Comparison of ENCODE assay signal across 1 cellular context in the genomic region with DNA sequence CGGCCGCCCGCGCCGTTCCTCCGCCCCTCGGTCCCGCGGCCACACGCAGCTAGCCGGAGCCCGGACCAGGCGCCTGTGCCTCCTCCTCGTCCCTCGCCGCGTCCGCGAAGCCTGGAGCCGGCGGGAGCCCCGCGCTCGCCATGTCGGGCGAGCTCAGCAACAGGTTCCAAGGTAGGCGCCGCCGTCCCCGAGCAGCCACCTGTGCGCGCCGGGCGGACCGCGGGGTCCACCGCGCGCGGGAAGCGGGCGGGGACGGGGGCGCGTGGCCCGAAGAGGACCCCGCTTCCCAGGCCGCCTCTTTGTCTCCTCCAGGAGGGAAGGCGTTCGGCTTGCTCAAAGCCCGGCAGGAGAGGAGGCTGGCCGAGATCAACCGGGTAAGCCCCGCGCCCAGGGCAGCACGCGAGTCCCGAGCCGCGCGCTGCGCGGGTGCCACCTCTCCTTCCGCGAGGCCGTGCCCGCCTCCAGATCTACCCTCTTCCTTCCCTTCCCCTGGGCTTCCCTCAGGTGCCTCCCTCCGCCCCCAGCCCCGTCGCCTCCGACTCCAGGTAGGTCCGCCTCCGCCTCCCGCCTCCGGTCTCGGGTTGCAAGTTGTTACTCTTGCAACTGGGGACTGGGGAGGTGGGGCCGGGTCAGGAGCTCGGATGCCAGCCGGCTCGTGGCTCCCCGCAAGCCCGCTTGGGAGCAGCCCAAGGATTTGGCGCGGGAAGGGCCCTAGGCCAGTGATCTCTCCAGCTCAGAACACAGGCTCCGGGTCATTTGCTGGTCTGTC.
A peak's percentile ranks its signal among the peaks of the same experiment; 100 is the strongest.
TF ChIP-seq lines count a peak whose summit lies in the region.

A gene (plus strand): TSS at position 42 of the 769 bp plus-strand sequence. CDS start 99 bp downstream, at position 141.

TF ChIP-seq in HEK293, 187 proteins besides CTCF, POLR2A, EP300 and RAD21 (continued from another document and continues in another):
- TF ChIP-seq ZNF221 (tag by site-specific recombination; IDR thresholded peaks at IDR 0.05; ENCODE audit: borderline replicate concordance) (no peak), SETDB1 (IDR thresholded peaks at IDR 0.05; ENCODE audit: insufficient read length, low read length) (no peak), ZNF223 (tag by site-specific recombination; IDR thresholded peaks at IDR 0.05) (no peak), SP2 (tag by site-specific recombination; IDR thresholded peaks at IDR 0.05) (peak; percentile 92), ZNF248 (tag by site-specific recombination; IDR thresholded peaks at IDR 0.05) (no peak), YY1 (tag by site-specific recombination; IDR thresholded peaks at IDR 0.05) (no peak), MYNN (tag by site-specific recombination; IDR thresholded peaks at IDR 0.05; ENCODE audit: borderline replicate concordance) (no peak), ZNF23 (tag by site-specific recombination; IDR thresholded peaks at IDR 0.05; ENCODE audit: borderline replicate concordance) (no peak), ZBTB8A (tag by site-specific recombination; IDR thresholded peaks at IDR 0.05) (peak; percentile 50; the same call in 1 of the 2 replicates), ZNF155 (tag by site-specific recombination; IDR thresholded peaks at IDR 0.05) (no peak), ZNF433 (tag by site-specific recombination; IDR thresholded peaks at IDR 0.05; ENCODE audit: low read depth) (no peak), ZNF133 (tag by site-specific recombination; IDR thresholded peaks at IDR 0.05) (no peak), ZNF114 (tag by site-specific recombination; IDR thresholded peaks at IDR 0.05) (no peak), ZNF776 (tag by site-specific recombination; IDR thresholded peaks at IDR 0.05; ENCODE audit: borderline replicate concordance) (no peak), ZBTB20 (tag by site-specific recombination; IDR thresholded peaks at IDR 0.05) (peak; percentile 75), ZNF404 (tag by site-specific recombination; IDR thresholded peaks at IDR 0.05) (no peak), ZSCAN23 (tag by site-specific recombination; IDR thresholded peaks at IDR 0.05) (no peak), ZNF654 (tag by site-specific recombination; IDR thresholded peaks at IDR 0.05; ENCODE audit: low read depth) (no peak), ZNF626 (tag by site-specific recombination; IDR thresholded peaks at IDR 0.05) (no peak), ZNF416 (tag by site-specific recombination; IDR thresholded peaks at IDR 0.05) (no peak), ZNF664 (tag by site-specific recombination; IDR thresholded peaks at IDR 0.05) (no peak), ZNF560 (tag by site-specific recombination; IDR thresholded peaks at IDR 0.05; ENCODE audit: borderline replicate concordance) (no peak), ZNF302 (tag by site-specific recombination; IDR thresholded peaks at IDR 0.05; ENCODE audit: low read depth) (no peak), ZFP3 (tag by site-specific recombination; IDR thresholded peaks at IDR 0.05; ENCODE audit: low read depth) (peak; percentile 60), ZNF157 (tag by site-specific recombination; IDR thresholded peaks at IDR 0.05) (no peak), KLF8 (tag by site-specific recombination; IDR thresholded peaks at IDR 0.05) (peak; percentile 58; the same call in 1 of the 2 replicates), ZNF10 (tag by site-specific recombination; IDR thresholded peaks at IDR 0.05) (no peak), ZNF174 (tag by site-specific recombination; IDR thresholded peaks at IDR 0.05) (no peak), ZNF600 (tag by site-specific recombination; IDR thresholded peaks at IDR 0.05) (peak; percentile 90), ZNF621 (tag by site-specific recombination; IDR thresholded peaks at IDR 0.05) (no peak), KLF1 (tag by site-specific recombination; IDR thresholded peaks at IDR 0.05) (peak; percentile 8; the same call in 1 of the 2 replicates), SP3 (tag by site-specific recombination; IDR thresholded peaks at IDR 0.05) (peak; percentile 86), ZNF140 (tag by site-specific recombination; IDR thresholded peaks at IDR 0.05) (no peak), ZNF324 (tag by site-specific recombination; IDR thresholded peaks at IDR 0.05) (no peak), ZNF843 (tag by site-specific recombination; IDR thresholded peaks at IDR 0.05) (no peak), KLF7 (tag by site-specific recombination; IDR thresholded peaks at IDR 0.05; ENCODE audit: borderline replicate concordance) (no peak), ZNF138 (tag by site-specific recombination; IDR thresholded peaks at IDR 0.05; ENCODE audit: borderline replicate concordance) (no peak), ZFP69B (tag by site-specific recombination; IDR thresholded peaks at IDR 0.05) (peak; percentile 78), ZNF555 (tag by site-specific recombination; conservative IDR thresholded peaks at IDR 0.05) (no peak), FEZF1 (tag by site-specific recombination; IDR thresholded peaks at IDR 0.05) (no peak), IKZF3 (tag by site-specific recombination; IDR thresholded peaks at IDR 0.05) (peak; percentile 50; the same call in 1 of the 2 replicates)
- TF ChIP-seq, protein P1, sequence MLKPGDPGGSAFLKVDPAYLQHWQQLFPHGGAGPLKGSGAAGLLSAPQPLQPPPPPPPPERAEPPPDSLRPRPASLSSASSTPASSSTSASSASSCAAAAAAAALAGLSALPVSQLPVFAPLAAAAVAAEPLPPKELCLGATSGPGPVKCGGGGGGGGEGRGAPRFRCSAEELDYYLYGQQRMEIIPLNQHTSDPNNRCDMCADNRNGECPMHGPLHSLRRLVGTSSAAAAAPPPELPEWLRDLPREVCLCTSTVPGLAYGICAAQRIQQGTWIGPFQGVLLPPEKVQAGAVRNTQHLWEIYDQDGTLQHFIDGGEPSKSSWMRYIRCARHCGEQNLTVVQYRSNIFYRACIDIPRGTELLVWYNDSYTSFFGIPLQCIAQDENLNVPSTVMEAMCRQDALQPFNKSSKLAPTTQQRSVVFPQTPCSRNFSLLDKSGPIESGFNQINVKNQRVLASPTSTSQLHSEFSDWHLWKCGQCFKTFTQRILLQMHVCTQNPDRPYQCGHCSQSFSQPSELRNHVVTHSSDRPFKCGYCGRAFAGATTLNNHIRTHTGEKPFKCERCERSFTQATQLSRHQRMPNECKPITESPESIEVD (tag by site-specific recombination; IDR thresholded peaks at IDR 0.05), result no peak
- TF ChIP-seq, protein P2, sequence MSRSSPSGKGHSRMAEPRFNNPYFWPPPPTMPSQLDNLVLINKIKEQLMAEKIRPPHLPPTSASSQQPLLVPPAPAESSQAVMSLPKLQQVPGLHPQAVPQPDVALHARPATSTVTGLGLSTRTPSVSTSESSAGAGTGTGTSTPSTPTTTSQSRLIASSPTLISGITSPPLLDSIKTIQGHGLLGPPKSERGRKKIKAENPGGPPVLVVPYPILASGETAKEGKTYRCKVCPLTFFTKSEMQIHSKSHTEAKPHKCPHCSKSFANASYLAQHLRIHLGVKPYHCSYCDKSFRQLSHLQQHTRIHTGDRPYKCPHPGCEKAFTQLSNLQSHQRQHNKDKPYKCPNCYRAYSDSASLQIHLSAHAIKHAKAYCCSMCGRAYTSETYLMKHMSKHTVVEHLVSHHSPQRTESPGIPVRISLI (tag by site-specific recombination; IDR thresholded peaks at IDR 0.05), result no peak
- TF ChIP-seq, protein P3, sequence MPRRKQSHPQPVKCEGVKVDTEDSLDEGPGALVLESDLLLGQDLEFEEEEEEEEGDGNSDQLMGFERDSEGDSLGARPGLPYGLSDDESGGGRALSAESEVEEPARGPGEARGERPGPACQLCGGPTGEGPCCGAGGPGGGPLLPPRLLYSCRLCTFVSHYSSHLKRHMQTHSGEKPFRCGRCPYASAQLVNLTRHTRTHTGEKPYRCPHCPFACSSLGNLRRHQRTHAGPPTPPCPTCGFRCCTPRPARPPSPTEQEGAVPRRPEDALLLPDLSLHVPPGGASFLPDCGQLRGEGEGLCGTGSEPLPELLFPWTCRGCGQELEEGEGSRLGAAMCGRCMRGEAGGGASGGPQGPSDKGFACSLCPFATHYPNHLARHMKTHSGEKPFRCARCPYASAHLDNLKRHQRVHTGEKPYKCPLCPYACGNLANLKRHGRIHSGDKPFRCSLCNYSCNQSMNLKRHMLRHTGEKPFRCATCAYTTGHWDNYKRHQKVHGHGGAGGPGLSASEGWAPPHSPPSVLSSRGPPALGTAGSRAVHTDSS (tag by site-specific recombination; IDR thresholded peaks at IDR 0.05), result no peak
- TF ChIP-seq, protein P4, sequence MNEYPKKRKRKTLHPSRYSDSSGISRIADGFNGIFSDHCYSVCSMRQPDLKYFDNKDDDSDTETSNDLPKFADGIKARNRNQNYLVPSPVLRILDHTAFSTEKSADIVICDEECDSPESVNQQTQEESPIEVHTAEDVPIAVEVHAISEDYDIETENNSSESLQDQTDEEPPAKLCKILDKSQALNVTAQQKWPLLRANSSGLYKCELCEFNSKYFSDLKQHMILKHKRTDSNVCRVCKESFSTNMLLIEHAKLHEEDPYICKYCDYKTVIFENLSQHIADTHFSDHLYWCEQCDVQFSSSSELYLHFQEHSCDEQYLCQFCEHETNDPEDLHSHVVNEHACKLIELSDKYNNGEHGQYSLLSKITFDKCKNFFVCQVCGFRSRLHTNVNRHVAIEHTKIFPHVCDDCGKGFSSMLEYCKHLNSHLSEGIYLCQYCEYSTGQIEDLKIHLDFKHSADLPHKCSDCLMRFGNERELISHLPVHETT (tag by site-specific recombination; IDR thresholded peaks at IDR 0.05), result no peak
- TF ChIP-seq, protein P5, sequence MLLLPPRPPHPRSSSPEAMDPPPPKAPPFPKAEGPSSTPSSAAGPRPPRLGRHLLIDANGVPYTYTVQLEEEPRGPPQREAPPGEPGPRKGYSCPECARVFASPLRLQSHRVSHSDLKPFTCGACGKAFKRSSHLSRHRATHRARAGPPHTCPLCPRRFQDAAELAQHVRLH (tag by site-specific recombination; IDR thresholded peaks at IDR 0.05), result no peak
- TF ChIP-seq, protein P6, sequence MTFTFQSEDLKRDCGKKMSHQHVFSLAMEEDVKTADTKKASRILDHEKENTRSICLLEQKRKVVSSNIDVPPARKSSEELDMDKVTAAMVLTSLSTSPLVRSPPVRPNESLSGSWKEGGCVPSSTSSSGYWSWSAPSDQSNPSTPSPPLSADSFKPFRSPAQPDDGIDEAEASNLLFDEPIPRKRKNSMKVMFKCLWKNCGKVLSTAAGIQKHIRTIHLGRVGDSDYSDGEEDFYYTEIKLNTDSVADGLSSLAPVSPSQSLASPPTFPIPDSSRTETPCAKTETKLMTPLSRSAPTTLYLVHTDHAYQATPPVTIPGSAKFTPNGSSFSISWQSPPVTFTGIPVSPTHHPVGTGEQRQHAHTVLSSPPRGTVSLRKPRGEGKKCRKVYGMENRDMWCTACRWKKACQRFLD (tag by site-specific recombination; IDR thresholded peaks at IDR 0.05), result no peak
- TF ChIP-seq, protein P7, sequence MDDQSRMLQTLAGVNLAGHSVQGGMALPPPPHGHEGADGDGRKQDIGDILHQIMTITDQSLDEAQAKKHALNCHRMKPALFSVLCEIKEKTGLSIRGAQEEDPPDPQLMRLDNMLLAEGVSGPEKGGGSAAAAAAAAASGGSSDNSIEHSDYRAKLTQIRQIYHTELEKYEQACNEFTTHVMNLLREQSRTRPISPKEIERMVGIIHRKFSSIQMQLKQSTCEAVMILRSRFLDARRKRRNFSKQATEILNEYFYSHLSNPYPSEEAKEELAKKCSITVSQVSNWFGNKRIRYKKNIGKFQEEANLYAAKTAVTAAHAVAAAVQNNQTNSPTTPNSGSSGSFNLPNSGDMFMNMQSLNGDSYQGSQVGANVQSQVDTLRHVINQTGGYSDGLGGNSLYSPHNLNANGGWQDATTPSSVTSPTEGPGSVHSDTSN (CRISPR knock-in tag; IDR thresholded peaks at IDR 0.05), result 0 out of 2 replicates have a peak, but pooled peaks have one; percentile 18
- TF ChIP-seq, protein P8, sequence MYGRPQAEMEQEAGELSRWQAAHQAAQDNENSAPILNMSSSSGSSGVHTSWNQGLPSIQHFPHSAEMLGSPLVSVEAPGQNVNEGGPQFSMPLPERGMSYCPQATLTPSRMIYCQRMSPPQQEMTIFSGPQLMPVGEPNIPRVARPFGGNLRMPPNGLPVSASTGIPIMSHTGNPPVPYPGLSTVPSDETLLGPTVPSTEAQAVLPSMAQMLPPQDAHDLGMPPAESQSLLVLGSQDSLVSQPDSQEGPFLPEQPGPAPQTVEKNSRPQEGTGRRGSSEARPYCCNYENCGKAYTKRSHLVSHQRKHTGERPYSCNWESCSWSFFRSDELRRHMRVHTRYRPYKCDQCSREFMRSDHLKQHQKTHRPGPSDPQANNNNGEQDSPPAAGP (tag by site-specific recombination; IDR thresholded peaks at IDR 0.05), result 0 out of 2 replicates have a peak, but pooled peaks have one; percentile 56
- TF ChIP-seq, protein P9, sequence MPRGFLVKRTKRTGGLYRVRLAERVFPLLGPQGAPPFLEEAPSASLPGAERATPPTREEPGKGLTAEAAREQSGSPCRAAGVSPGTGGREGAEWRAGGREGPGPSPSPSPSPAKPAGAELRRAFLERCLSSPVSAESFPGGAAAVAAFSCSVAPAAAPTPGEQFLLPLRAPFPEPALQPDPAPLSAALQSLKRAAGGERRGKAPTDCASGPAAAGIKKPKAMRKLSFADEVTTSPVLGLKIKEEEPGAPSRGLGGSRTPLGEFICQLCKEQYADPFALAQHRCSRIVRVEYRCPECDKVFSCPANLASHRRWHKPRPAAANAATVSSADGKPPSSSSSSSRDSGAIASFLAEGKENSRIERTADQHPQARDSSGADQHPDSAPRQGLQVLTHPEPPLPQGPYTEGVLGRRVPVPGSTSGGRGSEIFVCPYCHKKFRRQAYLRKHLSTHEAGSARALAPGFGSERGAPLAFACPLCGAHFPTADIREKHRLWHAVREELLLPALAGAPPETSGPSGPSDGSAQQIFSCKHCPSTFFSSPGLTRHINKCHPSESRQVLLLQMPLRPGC (tag by site-specific recombination; IDR thresholded peaks at IDR 0.05), result no peak
- TF ChIP-seq, protein P10, sequence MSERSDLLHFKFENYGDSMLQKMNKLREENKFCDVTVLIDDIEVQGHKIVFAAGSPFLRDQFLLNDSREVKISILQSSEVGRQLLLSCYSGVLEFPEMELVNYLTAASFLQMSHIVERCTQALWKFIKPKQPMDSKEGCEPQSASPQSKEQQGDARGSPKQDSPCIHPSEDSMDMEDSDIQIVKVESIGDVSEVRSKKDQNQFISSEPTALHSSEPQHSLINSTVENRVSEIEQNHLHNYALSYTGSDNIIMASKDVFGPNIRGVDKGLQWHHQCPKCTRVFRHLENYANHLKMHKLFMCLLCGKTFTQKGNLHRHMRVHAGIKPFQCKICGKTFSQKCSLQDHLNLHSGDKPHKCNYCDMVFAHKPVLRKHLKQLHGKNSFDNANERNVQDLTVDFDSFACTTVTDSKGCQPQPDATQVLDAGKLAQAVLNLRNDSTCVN (tag by site-specific recombination; optimal IDR thresholded peaks at IDR 0.05), result peak; percentile 98
- TF ChIP-seq, protein P11, sequence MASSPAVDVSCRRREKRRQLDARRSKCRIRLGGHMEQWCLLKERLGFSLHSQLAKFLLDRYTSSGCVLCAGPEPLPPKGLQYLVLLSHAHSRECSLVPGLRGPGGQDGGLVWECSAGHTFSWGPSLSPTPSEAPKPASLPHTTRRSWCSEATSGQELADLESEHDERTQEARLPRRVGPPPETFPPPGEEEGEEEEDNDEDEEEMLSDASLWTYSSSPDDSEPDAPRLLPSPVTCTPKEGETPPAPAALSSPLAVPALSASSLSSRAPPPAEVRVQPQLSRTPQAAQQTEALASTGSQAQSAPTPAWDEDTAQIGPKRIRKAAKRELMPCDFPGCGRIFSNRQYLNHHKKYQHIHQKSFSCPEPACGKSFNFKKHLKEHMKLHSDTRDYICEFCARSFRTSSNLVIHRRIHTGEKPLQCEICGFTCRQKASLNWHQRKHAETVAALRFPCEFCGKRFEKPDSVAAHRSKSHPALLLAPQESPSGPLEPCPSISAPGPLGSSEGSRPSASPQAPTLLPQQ (tag by site-specific recombination; IDR thresholded peaks at IDR 0.05), result peak; percentile 74
